9 cellular contexts compared by ENCODE assay signal in the genomic region with DNA sequence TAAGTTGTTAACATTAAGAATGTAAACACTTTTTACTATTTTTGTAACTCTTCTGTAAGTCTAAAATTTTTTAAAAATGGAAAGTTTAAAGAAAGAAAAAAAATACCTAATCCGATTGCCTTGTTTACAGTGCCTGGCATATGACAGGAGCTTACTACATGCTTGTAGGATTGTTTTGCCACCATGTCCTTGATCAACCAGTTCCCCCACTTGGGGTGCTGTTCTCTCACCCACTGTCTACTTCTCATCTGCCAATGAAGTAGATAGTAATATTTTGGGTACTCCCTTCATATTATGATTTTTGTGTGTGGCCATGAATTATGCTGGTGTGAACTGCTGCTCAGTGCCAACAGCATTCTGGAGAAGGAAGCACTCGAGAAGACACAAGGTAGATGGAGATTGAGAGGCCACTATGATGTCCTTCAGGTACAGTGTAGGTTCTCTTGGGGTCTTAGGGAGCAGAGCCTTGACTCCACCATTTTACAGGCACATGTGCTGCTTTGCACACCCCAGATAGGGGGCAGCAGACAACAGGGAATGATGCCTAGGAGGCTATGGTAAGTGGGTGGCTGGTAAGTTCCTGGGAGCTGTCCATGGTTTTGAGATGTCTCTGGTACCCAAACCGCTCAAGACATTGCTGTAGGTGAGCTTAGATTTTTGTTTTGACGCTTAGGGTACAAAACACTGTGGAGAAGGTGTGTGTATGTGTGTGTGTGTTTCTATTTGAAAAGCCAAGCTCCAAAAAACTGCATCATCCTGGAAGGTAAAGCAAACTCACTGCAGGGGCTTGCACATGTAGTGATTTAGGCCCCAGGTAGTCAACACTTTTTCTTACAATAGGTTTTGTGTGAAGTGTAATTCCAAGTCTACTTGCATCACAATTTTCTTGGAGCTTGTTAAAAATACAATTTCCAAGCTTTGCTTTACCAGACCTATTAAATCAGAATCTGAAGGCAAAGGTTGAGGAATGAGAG.
A peak's percentile ranks its signal among the peaks of the same experiment; 100 is the strongest.
DNase-seq lines count a peak whose midpoint lies in the region; ATAC-seq and TF ChIP-seq lines count a peak whose summit lies in the region.
"Had no signal": no experiment of that assay in that cellular context is flagged by ENCODE, and none has a peak within 500 bp of the region (broad histone marks: within the 10 kb centered on the region; RNA-seq: fewer than 3 reads in every experiment).

No MANE protein-coding gene starts in this region.

- H3K27ac Mint-ChIP-seq in activated CD4-positive, alpha-beta T cell treated with anti-CD3 and anti-CD28 coated beads, Interleukin-2, amount 10 ng/mL, durations not matched to agents 24 days and 14 days: no peak overlapping the region

- no peaks in the 10 kb centered on the region for H3K4me1 Mint-ChIP-seq in activated CD4-positive, alpha-beta T cell treated with anti-CD3 and anti-CD28 coated beads, Interleukin-2, amount 10 ng/mL, durations not matched to agents 24 days and 14 days

- peak; percentile 70 for DNase-seq in activated CD4-positive, alpha-beta T cell treated with anti-CD3 and anti-CD28 coated beads, Interleukin-2, amount 10 ng/mL, durations not matched to agents 24 days and 14 days
- DNase-seq in activated CD4-positive, alpha-beta T cell treated with anti-CD3 and anti-CD28 coated beads, Interleukin-2, amount 50 U/mL, for 4 hours: no peak
- peak; percentile 84 for DNase-seq in KBM-7
- peak; percentile 89 for DNase-seq in RKO (ENCODE audit: low spot score)
- DNase-seq in retinal pigment epithelial cell (ENCODE audit: low read depth): no peak
- no peak for DNase-seq in sciatic nerve (ENCODE audit: low spot score)

- no peaks in the 10 kb centered on the region for H3K36me3 Mint-ChIP-seq in activated CD4-positive, alpha-beta T cell treated with anti-CD3 and anti-CD28 coated beads, Interleukin-2, amount 10 ng/mL, durations not matched to agents 24 days and 14 days (ENCODE audit: low read depth)

- in situ Hi-C loops in KBM-7 (cut with MboI; ENCODE audit: low pct_unique_long_range_greater_than_20kb, low sequenced_read_pairs): no loop called here

- no peak overlapping the region for H3K4me3 Mint-ChIP-seq in activated CD4-positive, alpha-beta T cell treated with anti-CD3 and anti-CD28 coated beads, Interleukin-2, amount 10 ng/mL, durations not matched to agents 24 days and 14 days

- peak; percentile 6 for TF ChIP-seq CTCF in retinal pigment epithelial cell (conservative IDR thresholded peaks at IDR 0.05; ENCODE audit: low read depth, low read length)

- intact Hi-C loops in activated CD4-positive, alpha-beta T cell treated with anti-CD3 and anti-CD28 coated beads, Interleukin-2, amount 10 ng/mL, durations not matched to agents 24 days and 14 days (cut with micrococcal nuclease): no loop called here
- intact Hi-C loops in sciatic nerve (cut with DNase I): no loop called here

- ATAC-seq in esophagus mucosa (peak; percentile 96), HG03460 (IDR thresholded peaks at IDR 0.05; ENCODE audit: unreplicated experiment) (no peak), sciatic nerve (no peak)

- peaks cover 6% of the 10 kb centered on the region for H3K9me3 Mint-ChIP-seq in activated CD4-positive, alpha-beta T cell treated with anti-CD3 and anti-CD28 coated beads, Interleukin-2, amount 10 ng/mL, durations not matched to agents 24 days and 14 days

- H3K27me3 Mint-ChIP-seq in activated CD4-positive, alpha-beta T cell treated with anti-CD3 and anti-CD28 coated beads, Interleukin-2, amount 10 ng/mL, durations not matched to agents 24 days and 14 days: no peaks in the 10 kb centered on the region

- no peak overlapping the region for H3K4me3 ChIP-seq in retinal pigment epithelial cell (ENCODE audit: low read length)
- H3K4me3 ChIP-seq: skin epidermis had no signal

Comparison
In these comparisons a context has a peak if more than half of its experiments do, and no peak if none do; other contexts are left out.
1. DNase-seq: peak in activated CD4-positive, alpha-beta T cell treated with anti-CD3 and anti-CD28 coated beads, Interleukin-2, amount 10 ng/mL, durations not matched to agents 24 days and 14 days (single experiment), KBM-7 (single experiment) and RKO (single experiment); none in activated CD4-positive, alpha-beta T cell treated with anti-CD3 and anti-CD28 coated beads, Interleukin-2, amount 50 U/mL, for 4 hours (0 of 2), retinal pigment epithelial cell (single experiment) and sciatic nerve (single experiment).